ENCODE assay signal across 8 cellular contexts in genomic region chr9:109182940-109183798, GRCh38. TPM values are rescaled to one million over a fixed set of nuclear protein-coding genes. Genes with fewer than 3 reads are reported as not detected.
DNase-seq lines count a peak whose midpoint lies in the region; ATAC-seq and TF ChIP-seq lines count a peak whose summit lies in the region.

No MANE protein-coding gene starts in this region.

- peak; percentile 19 to 21 for DNase-seq in activated T-cell treated with anti-CD3 and anti-CD28 coated beads, Interleukin-2, amount 50 U/mL, for 72 hours
- no peak for DNase-seq in activated T-cell treated with anti-CD3 and anti-CD28 coated beads, Interleukin-2, amount 50 U/mL, for 24 hours
- peak; percentile 62 for DNase-seq in HT1080 (ENCODE audit: low read depth)
- DNase-seq in activated CD8-positive, alpha-beta T cell treated with anti-CD3 and anti-CD28 coated beads, Interleukin-2, amount 10 ng/mL, durations not matched to agents 7 days and 5 days: peak; percentile 33
- DNase-seq in iris pigment epithelial cell (ENCODE audit: low read depth): peak; percentile 32
- no peak for DNase-seq in NCI-H187 treated with DMSO at 0.1 percent for 48 hours (lab: John Stamatoyannopoulos, UW)
- DNase-seq in immature natural killer cell: no peak
- DNase-seq in esophagus muscularis mucosa (ENCODE audit: extremely low spot score): no peak

- H3K4me3 ChIP-seq in esophagus muscularis mucosa: no peak overlapping the region

- no peak for TF ChIP-seq POLR2A in esophagus muscularis mucosa (IDR thresholded peaks at IDR 0.05; ENCODE audit: low read depth)

- CTCF ChIA-PET in activated CD8-positive, alpha-beta T cell treated with anti-CD3 and anti-CD28 coated beads, Interleukin-2, amount 10 ng/mL, durations not matched to agents 7 days and 5 days (lab: Charles Lee): interaction anchor here (0.7 to 1.8 kb wide), 9 partner anchors 9 to 300 kb away, joined by 3 to 6 read pairs (median 3); no protein-coding TSS in a partner anchor

- H3K4me1 ChIP-seq in esophagus muscularis mucosa: no peaks in the 10 kb centered on the region

- no peak overlapping the region for H3K27ac ChIP-seq in esophagus muscularis mucosa (replicated peaks in 1 of 4)

- intact Hi-C loops in esophagus muscularis mucosa (cut with DNase I): no loop called here

- no peaks in the 10 kb centered on the region for H3K36me3 ChIP-seq in esophagus muscularis mucosa

- TF ChIP-seq EP300 in esophagus muscularis mucosa (IDR thresholded peaks at IDR 0.05): no peak

- no peaks in the 10 kb centered on the region for H3K9me3 ChIP-seq in esophagus muscularis mucosa

- H3K4me1 Mint-ChIP-seq in activated T-cell treated with anti-CD3 and anti-CD28 coated beads, Interleukin-2, amount 50 U/mL, for 72 hours (ENCODE audit: low read depth): peaks cover 27% of the 10 kb centered on the region
- peaks cover 17% of the 10 kb centered on the region for H3K4me1 Mint-ChIP-seq in activated T-cell treated with anti-CD3 and anti-CD28 coated beads, Interleukin-2, amount 50 U/mL, for 24 hours (ENCODE audit: low read depth)
- peaks cover 30% of the 10 kb centered on the region for H3K4me1 Mint-ChIP-seq in activated CD8-positive, alpha-beta T cell treated with anti-CD3 and anti-CD28 coated beads, Interleukin-2, amount 10 ng/mL, durations not matched to agents 7 days and 5 days (ENCODE audit: low read depth)
- no peaks in the 10 kb centered on the region for H3K4me1 Mint-ChIP-seq in immature natural killer cell

- peaks cover 18% of the 10 kb centered on the region for H3K27me3 Mint-ChIP-seq in activated T-cell treated with anti-CD3 and anti-CD28 coated beads, Interleukin-2, amount 50 U/mL, for 72 hours (ENCODE audit: low read depth)
- H3K27me3 Mint-ChIP-seq in activated T-cell treated with anti-CD3 and anti-CD28 coated beads, Interleukin-2, amount 50 U/mL, for 24 hours: peaks cover 12% of the 10 kb centered on the region
- H3K27me3 Mint-ChIP-seq in activated CD8-positive, alpha-beta T cell treated with anti-CD3 and anti-CD28 coated beads, Interleukin-2, amount 10 ng/mL, durations not matched to agents 7 days and 5 days (ENCODE audit: low read depth): peaks cover 17% of the 10 kb centered on the region
- H3K27me3 Mint-ChIP-seq in immature natural killer cell (ENCODE audit: low read depth in 3 of 3): peaks cover 0 to 12% (median 9%) of the 10 kb centered on the region in 3 donors

- no peak overlapping the region for H3K27ac Mint-ChIP-seq in activated T-cell treated with anti-CD3 and anti-CD28 coated beads, Interleukin-2, amount 50 U/mL, for 72 hours
- H3K27ac Mint-ChIP-seq in activated T-cell treated with anti-CD3 and anti-CD28 coated beads, Interleukin-2, amount 50 U/mL, for 24 hours: no peak overlapping the region
- no peak overlapping the region for H3K27ac Mint-ChIP-seq in activated CD8-positive, alpha-beta T cell treated with anti-CD3 and anti-CD28 coated beads, Interleukin-2, amount 10 ng/mL, durations not matched to agents 7 days and 5 days
- H3K27ac Mint-ChIP-seq in immature natural killer cell: no peak overlapping the region

- POLR2A ChIA-PET in activated CD8-positive, alpha-beta T cell treated with anti-CD3 and anti-CD28 coated beads, Interleukin-2, amount 10 ng/mL, durations not matched to agents 7 days and 5 days (lab: Charles Lee): no interaction called here

- no peaks in the 10 kb centered on the region for H3K36me3 Mint-ChIP-seq in activated T-cell treated with anti-CD3 and anti-CD28 coated beads, Interleukin-2, amount 50 U/mL, for 72 hours (ENCODE audit: insufficient read depth in 2 of 2)
- no peaks in the 10 kb centered on the region for H3K36me3 Mint-ChIP-seq in activated T-cell treated with anti-CD3 and anti-CD28 coated beads, Interleukin-2, amount 50 U/mL, for 24 hours (ENCODE audit: low read depth)
- peaks cover 2% of the 10 kb centered on the region for H3K36me3 Mint-ChIP-seq in activated CD8-positive, alpha-beta T cell treated with anti-CD3 and anti-CD28 coated beads, Interleukin-2, amount 10 ng/mL, durations not matched to agents 7 days and 5 days (ENCODE audit: low read depth)
- no peaks in the 10 kb centered on the region for H3K36me3 Mint-ChIP-seq in immature natural killer cell

- no peak overlapping the region for H3K4me3 Mint-ChIP-seq in activated T-cell treated with anti-CD3 and anti-CD28 coated beads, Interleukin-2, amount 50 U/mL, for 72 hours
- no peak overlapping the region for H3K4me3 Mint-ChIP-seq in activated T-cell treated with anti-CD3 and anti-CD28 coated beads, Interleukin-2, amount 50 U/mL, for 24 hours
- no peak overlapping the region for H3K4me3 Mint-ChIP-seq in activated CD8-positive, alpha-beta T cell treated with anti-CD3 and anti-CD28 coated beads, Interleukin-2, amount 10 ng/mL, durations not matched to agents 7 days and 5 days
- H3K4me3 Mint-ChIP-seq in immature natural killer cell: no peak overlapping the region

- peaks cover 0 to 3% (median 0%) of the 10 kb centered on the region in 4 donors for H3K27me3 ChIP-seq in esophagus muscularis mucosa

- WGBS in esophagus muscularis mucosa: 77% methylated on average over 11 of the region's 13 CpGs

- no peak for ATAC-seq in activated T-cell treated with anti-CD3 and anti-CD28 coated beads, Interleukin-2, amount 50 U/mL, for 72 hours (replicated peaks in 1 of 2)
- no peak for ATAC-seq in activated CD8-positive, alpha-beta T cell treated with anti-CD3 and anti-CD28 coated beads, Interleukin-2, amount 10 ng/mL, durations not matched to agents 7 days and 5 days

- H3K9me3 Mint-ChIP-seq in activated T-cell treated with anti-CD3 and anti-CD28 coated beads, Interleukin-2, amount 50 U/mL, for 72 hours: no peaks in the 10 kb centered on the region
- H3K9me3 Mint-ChIP-seq in activated T-cell treated with anti-CD3 and anti-CD28 coated beads, Interleukin-2, amount 50 U/mL, for 24 hours: no peaks in the 10 kb centered on the region
- H3K9me3 Mint-ChIP-seq in activated CD8-positive, alpha-beta T cell treated with anti-CD3 and anti-CD28 coated beads, Interleukin-2, amount 10 ng/mL, durations not matched to agents 7 days and 5 days (ENCODE audit: insufficient read depth): no peaks in the 10 kb centered on the region
- H3K9me3 Mint-ChIP-seq in immature natural killer cell: no peaks in the 10 kb centered on the region

- TF ChIP-seq CTCF in esophagus muscularis mucosa (IDR thresholded peaks at IDR 0.05): no peak

RNA-seq across cellular contexts. Expression of gene FRRS1L, which starts 16.1 kb away (rescaled TPM):
- not detected for total RNA-seq in activated T-cell treated with anti-CD3 and anti-CD28 coated beads, Interleukin-2, amount 50 U/mL, for 72 hours
- total RNA-seq in HT1080 (2014; rRNA removed; shearing (Covaris generic)): not detected in 2 replicates
- not detected in 2 replicates for polyA plus RNA-seq in HT1080 (2015; cell fraction: cytosol; rRNA removed)
- polyA plus RNA-seq in HT1080 (2015; cell fraction: nucleus; rRNA removed): not detected in 2 replicates
- not detected for total RNA-seq in activated CD8-positive, alpha-beta T cell treated with anti-CD3 and anti-CD28 coated beads, Interleukin-2, amount 10 ng/mL, durations not matched to agents 7 days and 5 days
- polyA plus RNA-seq in immature natural killer cell: not detected
- 1 to 10 TPM; 2.5 to 7.6 (median 5.3) TPM for total RNA-seq in esophagus muscularis mucosa

Comparison
In these comparisons a context has a peak if more than half of its experiments do, and no peak if none do; other contexts are left out.
1. DNase-seq: peak in activated T-cell treated with anti-CD3 and anti-CD28 coated beads, Interleukin-2, amount 50 U/mL, for 72 hours (2 of 2), HT1080 (single experiment), activated CD8-positive, alpha-beta T cell treated with anti-CD3 and anti-CD28 coated beads, Interleukin-2, amount 10 ng/mL, durations not matched to agents 7 days and 5 days (single experiment) and iris pigment epithelial cell (single experiment); none in activated T-cell treated with anti-CD3 and anti-CD28 coated beads, Interleukin-2, amount 50 U/mL, for 24 hours (single experiment), NCI-H187 treated with DMSO at 0.1 percent for 48 hours (single experiment), immature natural killer cell (0 of 3) and esophagus muscularis mucosa (single experiment).